ENCODE assay signal across 8 cellular contexts in genomic region chr12:131831021-131831571, GRCh38. TPM values are rescaled to one million over a fixed set of nuclear protein-coding genes. Genes with fewer than 3 reads are reported as not detected.
A peak's percentile ranks its signal among the peaks of the same experiment; 100 is the strongest.
DNase-seq lines count a peak whose midpoint lies in the region; ATAC-seq and TF ChIP-seq lines count a peak whose summit lies in the region.

No MANE protein-coding gene starts in this region.

- TF ChIP-seq CTCF in BJ (IDR thresholded peaks at IDR 0.05; ENCODE audit: insufficient read depth, low read depth, low read length) (no peak), gastrocnemius medialis (IDR thresholded peaks at IDR 0.05 in 4 of 5, conservative IDR thresholded peaks at IDR 0.05 in 1 of 5) (no peak)

- CTCF ChIA-PET in BJ (lab: Yijun Ruan, JAX), result interaction anchor here (0.6 to 3.2 kb wide), 18 partner anchors 25 to 915 kb away, joined by 3 to 29 read pairs (median 4); no protein-coding TSS in a partner anchor

- POLR2A ChIA-PET in BJ (lab: Charles Lee), result no interaction called here

- H3K27ac Mint-ChIP-seq in activated T-helper 17 cell treated with anti-CD3 and anti-CD28 coated beads, Interleukin-2, amount 50 U/mL, for 72 hours, result no peak overlapping the region

- H3K4me1 Mint-ChIP-seq in activated T-helper 17 cell treated with anti-CD3 and anti-CD28 coated beads, Interleukin-2, amount 50 U/mL, for 72 hours, result no peaks in the 10 kb centered on the region

- no peak for TF ChIP-seq POLR2A in gastrocnemius medialis (IDR thresholded peaks at IDR 0.05)

- H3K4me1 ChIP-seq in right cardiac atrium (ENCODE audit: control insufficient read depth, insufficient read depth, low read length) (no peaks in the 10 kb centered on the region), gastrocnemius medialis (peaks cover 11 to 33% of the 10 kb centered on the region in 2 donors)

- H3K36me3 Mint-ChIP-seq in activated T-helper 17 cell treated with anti-CD3 and anti-CD28 coated beads, Interleukin-2, amount 50 U/mL, for 72 hours (ENCODE audit: low read depth), result no peaks in the 10 kb centered on the region

- H3K4me3 ChIP-seq in BJ (ENCODE audit: low read depth, low read length) (peak overlapping the region; percentile 76), right cardiac atrium (ENCODE audit: low read length) (peak overlapping the region; percentile 48), gastrocnemius medialis (peak overlapping the region; percentile 50 to 54 (median 52))

- no peak for DNase-seq in BJ (ENCODE audit: low read depth)
- peak; percentile 63 for DNase-seq in M059J (ENCODE audit: low read depth)
- peak in 2 of 3 donors; percentile 63 to 72 for DNase-seq in right cardiac atrium
- no peak for DNase-seq in gastrocnemius medialis
- DNase-seq in NOMO-1 treated with DMSO at 0.1 percent for 48 hours (lab: John Stamatoyannopoulos, UW; ENCODE audit: unreplicated experiment), result no peak
- no peak for DNase-seq in SIG-M5 (lab: John Stamatoyannopoulos, UW)

- H3K36me3 ChIP-seq in BJ (ENCODE audit: control insufficient read depth, insufficient read depth, low read length) (no peaks in the 10 kb centered on the region; the same call in 1 of the 2 replicates), gastrocnemius medialis (no peaks in the 10 kb centered on the region)

- intact Hi-C loops in right cardiac atrium (cut with DNase I) (loop anchor here in 1 of 4 donors (10.0 kb wide), 1 partner anchor 104 kb away; no protein-coding TSS in a partner anchor), gastrocnemius medialis (cut with DNase I; ENCODE audit: low total_unique reads) (loop anchor here (5.0 to 10.0 kb wide), 3 partner anchors 116 to 726 kb away; partner anchors contain the start of gene EP400)

- H3K9me3 ChIP-seq in right cardiac atrium (ENCODE audit: control insufficient read depth, low read length) (no peaks in the 10 kb centered on the region), gastrocnemius medialis (no peaks in the 10 kb centered on the region)

- WGBS in right cardiac atrium, result 6% methylated on average over 25 of the region's 25 CpGs

- H3K9me3 Mint-ChIP-seq in activated T-helper 17 cell treated with anti-CD3 and anti-CD28 coated beads, Interleukin-2, amount 50 U/mL, for 72 hours, result no peaks in the 10 kb centered on the region

- in situ Hi-C loops in gastrocnemius medialis (cut with MboI; ENCODE audit: low sequenced_read_pairs in 4 of 4), result loop anchor here in 1 of 4 donors (25.0 kb wide), 1 partner anchor 219 kb away; no protein-coding TSS in a partner anchor

- ATAC-seq in activated T-helper 17 cell treated with anti-CD3 and anti-CD28 coated beads, Interleukin-2, amount 50 U/mL, for 72 hours (replicated peaks), result peak; percentile 33
- peak in 1 of 2 donors; percentile 15 for ATAC-seq in right cardiac atrium
- ATAC-seq in gastrocnemius medialis, result no peak
- ATAC-seq in HG03159 (IDR thresholded peaks at IDR 0.05; ENCODE audit: unreplicated experiment), result no peak

- H3K27me3 Mint-ChIP-seq in activated T-helper 17 cell treated with anti-CD3 and anti-CD28 coated beads, Interleukin-2, amount 50 U/mL, for 72 hours, result peaks cover 20% of the 10 kb centered on the region

- H3K27ac ChIP-seq in right cardiac atrium (ENCODE audit: low read length) (peak overlapping the region; percentile 15), gastrocnemius medialis (peak overlapping the region; percentile 23 to 55 (median 44))

- H3K4me3 Mint-ChIP-seq in activated T-helper 17 cell treated with anti-CD3 and anti-CD28 coated beads, Interleukin-2, amount 50 U/mL, for 72 hours, result peak overlapping the region; percentile 57

- H3K27me3 ChIP-seq in BJ (ENCODE audit: control insufficient read depth, insufficient read depth, low read length) (no peaks in the 10 kb centered on the region), right cardiac atrium (ENCODE audit: control insufficient read depth, insufficient read depth) (no peaks in the 10 kb centered on the region), gastrocnemius medialis (peaks cover 61 to 77% (median 76%) of the 10 kb centered on the region in 3 donors)

RNA-seq across cellular contexts. Expression of gene MMP17, which starts 2.9 kb away (rescaled TPM):
- polyA plus RNA-seq in BJ (2011; rRNA removed) (12.7 and 13.7 TPM in 2 replicates), right cardiac atrium (2.4 TPM)
- polyA minus RNA-seq in BJ (2011; rRNA and poly(A)+ RNA removed), result 11.7 and 12.0 TPM in 2 replicates
- 8.3 and 10.1 TPM in 2 replicates for total RNA-seq in M059J (2014; rRNA removed; shearing (Covaris generic))
- total RNA-seq in activated T-helper 17 cell treated with anti-CD3 and anti-CD28 coated beads, Interleukin-2, amount 50 U/mL, for 72 hours, result under 1 TPM in 1 of 2 donors, not detected in 1; 0.32 TPM
- total RNA-seq in right cardiac atrium (1 to 10 TPM in 3 of 4 donors, under 1 TPM in 1; 0.89 to 1.4 (median 1.2) TPM), gastrocnemius medialis (1 to 10 TPM in 2 of 4 donors, under 1 TPM in 1, not detected in 1; 0.75 to 1.6 (median 1.4) TPM)

Comparison
In these comparisons a context has a peak if more than half of its experiments do, and no peak if none do; other contexts are left out.
1. DNase-seq: peak in M059J (single experiment) and right cardiac atrium (2 of 3); none in BJ (single experiment), gastrocnemius medialis (0 of 2), NOMO-1 treated with DMSO at 0.1 percent for 48 hours (single experiment) and SIG-M5 (single experiment).
2. Peak in every context shown above with its lines, with median percentiles within 50 percentile points of each other: H3K4me3 ChIP-seq.